ENCODE assay signal across 30 cellular contexts in the genomic region with DNA sequence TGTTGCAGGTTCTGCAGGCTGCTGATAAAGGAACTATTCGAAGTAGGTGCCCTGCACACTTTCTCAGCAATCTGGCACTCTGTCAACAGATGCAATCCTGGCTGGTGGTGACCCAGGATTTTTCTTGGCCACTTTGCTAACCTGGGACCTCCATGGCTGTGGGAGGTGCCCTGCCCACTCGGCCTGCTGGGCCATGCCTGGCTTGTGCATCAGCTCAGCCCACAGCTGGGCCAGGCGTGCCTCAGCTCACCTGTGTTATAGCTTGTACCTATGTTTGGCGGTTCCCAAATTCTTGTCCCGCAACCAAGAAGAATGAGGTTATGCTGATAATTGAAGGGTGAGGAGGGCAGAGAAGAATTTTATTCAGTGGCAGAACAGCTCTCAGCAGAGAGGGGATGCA.
"Had no signal": no experiment of that assay in that cellular context is flagged by ENCODE, and none has a peak within 500 bp of the region (broad histone marks: within the 10 kb centered on the region; RNA-seq: fewer than 3 reads in every experiment).

No MANE protein-coding gene starts in this region.

- H3K4me3 Mint-ChIP-seq: activated CD4-positive, alpha-beta memory T cell treated with anti-CD3 and anti-CD28 coated beads, Interleukin-2, amount 10 ng/mL, durations not matched to agents 7 days and 5 days; activated CD4-positive, alpha-beta T cell treated with anti-CD3 and anti-CD28 coated beads for 36 hours; activated CD4-positive, alpha-beta T cell treated with anti-CD3 and anti-CD28 coated beads, Interleukin-2, amount 10 ng/mL, durations not matched to agents 24 days and 14 days; activated naive CD4-positive, alpha-beta T cell treated with anti-CD3 and anti-CD28 coated beads, Interleukin-2, amount 10 ng/mL, durations not matched to agents 7 days and 5 days; activated naive CD8-positive, alpha-beta T cell treated with anti-CD3 and anti-CD28 coated beads, Interleukin-2, amount 10 ng/mL, durations not matched to agents 7 days and 5 days; activated T-cell treated with anti-CD3 and anti-CD28 coated beads, Interleukin-2, amount 50 U/mL, for 24 hours; activated T-cell treated with anti-CD3 and anti-CD28 coated beads, Interleukin-2, amount 50 U/mL, for 72 hours; brain; T-helper 2 cell treated with Interferon-gamma antibody and Interleukin-4, amounts not matched to agents 5 μg/mL and 100 μg/mL, for 36 hours had no signal

- H3K4me1 Mint-ChIP-seq: activated CD4-positive, alpha-beta memory T cell treated with anti-CD3 and anti-CD28 coated beads, Interleukin-2, amount 10 ng/mL, durations not matched to agents 7 days and 5 days; activated CD4-positive, alpha-beta T cell treated with anti-CD3 and anti-CD28 coated beads for 36 hours; activated CD4-positive, alpha-beta T cell treated with anti-CD3 and anti-CD28 coated beads, Interleukin-2, amount 10 ng/mL, durations not matched to agents 24 days and 14 days; activated naive CD4-positive, alpha-beta T cell treated with anti-CD3 and anti-CD28 coated beads, Interleukin-2, amount 10 ng/mL, durations not matched to agents 7 days and 5 days; activated naive CD8-positive, alpha-beta T cell treated with anti-CD3 and anti-CD28 coated beads, Interleukin-2, amount 10 ng/mL, durations not matched to agents 7 days and 5 days had no signal

- H3K4me1 ChIP-seq: ascending aorta, breast epithelium, colonic mucosa had no signal

- H3K36me3 Mint-ChIP-seq: activated naive CD4-positive, alpha-beta T cell treated with anti-CD3 and anti-CD28 coated beads, Interleukin-2, amount 10 ng/mL, durations not matched to agents 7 days and 5 days; activated naive CD4-positive, alpha-beta T cell treated with anti-CD3 and anti-CD28 coated beads, Interleukin-2, amount 50 U/mL, for 72 hours; activated naive CD8-positive, alpha-beta T cell treated with anti-CD3 and anti-CD28 coated beads, Interleukin-2, amount 10 ng/mL, durations not matched to agents 7 days and 5 days; brain had no signal

- H3K27me3 ChIP-seq: ascending aorta, breast epithelium, cardiac muscle cell, colonic mucosa had no signal

- H3K27ac Mint-ChIP-seq: activated CD4-positive, alpha-beta memory T cell treated with anti-CD3 and anti-CD28 coated beads, Interleukin-2, amount 10 ng/mL, durations not matched to agents 7 days and 5 days; activated CD4-positive, alpha-beta T cell treated with anti-CD3 and anti-CD28 coated beads for 36 hours; activated CD4-positive, alpha-beta T cell treated with anti-CD3 and anti-CD28 coated beads, Interleukin-2, amount 10 ng/mL, durations not matched to agents 24 days and 14 days; activated naive CD4-positive, alpha-beta T cell treated with anti-CD3 and anti-CD28 coated beads, Interleukin-2, amount 10 ng/mL, durations not matched to agents 7 days and 5 days; activated naive CD4-positive, alpha-beta T cell treated with anti-CD3 and anti-CD28 coated beads, Interleukin-2, amount 50 U/mL, for 72 hours; activated naive CD8-positive, alpha-beta T cell treated with anti-CD3 and anti-CD28 coated beads, Interleukin-2, amount 10 ng/mL, durations not matched to agents 7 days and 5 days; activated T-cell treated with anti-CD3 and anti-CD28 coated beads, Interleukin-2, amount 50 U/mL, for 24 hours; activated T-cell treated with anti-CD3 and anti-CD28 coated beads, Interleukin-2, amount 50 U/mL, for 72 hours; T-helper 2 cell treated with Interferon-gamma antibody and Interleukin-4, amounts not matched to agents 5 μg/mL and 100 μg/mL, for 36 hours had no signal

- H3K4me3 ChIP-seq: ascending aorta, breast epithelium, cardiac muscle cell, colonic mucosa had no signal

- H3K9me3 Mint-ChIP-seq: activated CD4-positive, alpha-beta memory T cell treated with anti-CD3 and anti-CD28 coated beads, Interleukin-2, amount 10 ng/mL, durations not matched to agents 7 days and 5 days; activated naive CD4-positive, alpha-beta T cell treated with anti-CD3 and anti-CD28 coated beads, Interleukin-2, amount 10 ng/mL, durations not matched to agents 7 days and 5 days; activated naive CD8-positive, alpha-beta T cell treated with anti-CD3 and anti-CD28 coated beads, Interleukin-2, amount 10 ng/mL, durations not matched to agents 7 days and 5 days; activated T-cell treated with anti-CD3 and anti-CD28 coated beads, Interleukin-2, amount 50 U/mL, for 24 hours; T-helper 2 cell treated with Interferon-gamma antibody and Interleukin-4, amounts not matched to agents 5 μg/mL and 100 μg/mL, for 36 hours had no signal

- H3K27ac ChIP-seq: ascending aorta, breast epithelium, cardiac muscle cell, colonic mucosa, WERI-Rb-1 had no signal

- ATAC-seq: activated CD4-positive, alpha-beta T cell treated with anti-CD3 and anti-CD28 coated beads for 36 hours; activated naive CD4-positive, alpha-beta T cell treated with anti-CD3 and anti-CD28 coated beads, Interleukin-2, amount 50 U/mL, for 72 hours; activated T-cell treated with anti-CD3 and anti-CD28 coated beads, Interleukin-2, amount 50 U/mL, for 72 hours; esophagus mucosa had no signal

- DNase-seq: activated CD4-positive, alpha-beta memory T cell treated with anti-CD3 and anti-CD28 coated beads, Interleukin-2, amount 10 ng/mL, durations not matched to agents 7 days and 5 days; activated CD4-positive, alpha-beta T cell treated with anti-CD3 and anti-CD28 coated beads for 36 hours; activated CD4-positive, alpha-beta T cell treated with anti-CD3 and anti-CD28 coated beads, Interleukin-2, amount 10 ng/mL, durations not matched to agents 24 days and 14 days; activated CD4-positive, alpha-beta T cell treated with anti-CD3 and anti-CD28 coated beads, Interleukin-2, amount 50 U/mL, for 4 hours; activated CD4-positive, CD25-positive, alpha-beta regulatory T cell; activated CD4-positive, CD25-positive, alpha-beta regulatory T cell treated with anti-CD3 and anti-CD28 coated beads, Interleukin-2, amount 50 U/mL, for 72 hours; activated CD8-positive, alpha-beta memory T cell treated with anti-CD3 and anti-CD28 coated beads, Interleukin-2, amount 50 U/mL, for 48 hours; activated gamma-delta T cell; activated naive CD4-positive, alpha-beta T cell; activated naive CD4-positive, alpha-beta T cell treated with anti-CD3 and anti-CD28 coated beads, Interleukin-2, amount 10 ng/mL, durations not matched to agents 7 days and 5 days; activated naive CD8-positive, alpha-beta T cell treated with anti-CD3 and anti-CD28 coated beads, Interleukin-2, amount 10 ng/mL, durations not matched to agents 7 days and 5 days; activated T-cell treated with anti-CD3 and anti-CD28 coated beads for 4 hours; activated T-cell treated with anti-CD3 and anti-CD28 coated beads, Interleukin-2, amount 50 U/mL, for 24 hours; activated T-cell treated with anti-CD3 and anti-CD28 coated beads, Interleukin-2, amount 50 U/mL, for 72 hours; central memory CD4-positive, alpha-beta T cell; cerebellar nuclear complex; colonic mucosa; effector CD8-positive, alpha-beta T cell; foreskin fibroblast; head of caudate nucleus; hippocampal formation; T1000; WERI-Rb-1 had no signal

- H3K9me3 ChIP-seq: ascending aorta, colonic mucosa had no signal

- H3K36me3 ChIP-seq: ascending aorta, breast epithelium, cardiac muscle cell, colonic mucosa, WERI-Rb-1 had no signal

- H3K27me3 Mint-ChIP-seq: activated naive CD8-positive, alpha-beta T cell treated with anti-CD3 and anti-CD28 coated beads, Interleukin-2, amount 10 ng/mL, durations not matched to agents 7 days and 5 days; activated T-cell treated with anti-CD3 and anti-CD28 coated beads, Interleukin-2, amount 50 U/mL, for 24 hours had no signal
